Comparison of ENCODE assay signal across 9 cellular contexts in the genomic region with DNA sequence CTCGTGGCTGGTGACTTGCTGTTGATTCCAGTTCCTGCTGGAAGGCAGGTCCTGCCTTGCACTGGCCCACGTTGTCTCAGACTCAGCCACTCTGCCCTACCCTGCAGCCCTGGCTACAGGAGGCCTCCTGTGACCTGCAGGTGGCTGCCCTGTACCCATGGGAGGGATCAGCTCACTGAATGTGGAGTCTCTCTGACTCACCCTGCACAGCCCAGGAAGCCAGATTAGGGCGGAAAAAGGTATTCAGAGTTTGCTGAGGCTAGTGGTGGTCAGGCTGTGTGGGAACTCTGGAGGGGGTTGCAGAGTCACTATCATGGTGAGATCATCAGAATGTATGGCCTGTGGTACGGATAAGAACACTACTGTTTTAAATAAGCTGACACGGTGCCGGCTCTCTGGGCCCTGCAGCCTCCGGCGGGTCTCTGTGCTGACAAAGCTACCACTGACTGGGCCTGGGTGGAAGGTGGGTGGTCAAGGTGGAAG. TPM values are rescaled to one million over a fixed set of nuclear protein-coding genes. Genes with fewer than 3 reads are reported as not detected.
A peak's percentile ranks its signal among the peaks of the same experiment; 100 is the strongest.
DNase-seq lines count a peak whose midpoint lies in the region; ATAC-seq and TF ChIP-seq lines count a peak whose summit lies in the region.
"Had no signal": no experiment of that assay in that cellular context is flagged by ENCODE, and none has a peak within 500 bp of the region (broad histone marks: within the 10 kb centered on the region; RNA-seq: fewer than 3 reads in every experiment).

No MANE protein-coding gene starts in this region.

- H4K91ac ChIP-seq in IMR-90 (ENCODE audit: insufficient read depth, low read depth, low read length) = peak overlapping the region; percentile 34

- peak overlapping the region; percentile 44 for H3K23ac ChIP-seq in IMR-90 (ENCODE audit: low read depth, low read length)

- H3K4me3 Mint-ChIP-seq in activated naive CD4-positive, alpha-beta T cell treated with anti-CD3 and anti-CD28 coated beads, Interleukin-2, amount 10 ng/mL, durations not matched to agents 7 days and 5 days = no peak overlapping the region
- H3K4me3 Mint-ChIP-seq: memory B cell had no signal

- in situ Hi-C loops in Caki2 (cut with HindIII; ENCODE audit: low pct_unique_long_range_greater_than_20kb, low sequenced_read_pairs) = no loop called here
- in situ Hi-C loops in IMR-90 (cut with MboI; ENCODE audit: low sequenced_read_pairs) = no loop called here

- H3K79me1 ChIP-seq in IMR-90 (ENCODE audit: low read depth in 1 of 2, low read length in 2 of 2) = peaks cover 0 to 12% of the 10 kb centered on the region in 2 experiments; a peak in 2 of 4 replicates

- ATAC-seq in IMR-90 (ENCODE audit: low read depth) = peak; percentile 93
- no peak for ATAC-seq in HG02938 (IDR thresholded peaks at IDR 0.05; ENCODE audit: unreplicated experiment)
- ATAC-seq in psoas muscle = no peak
- no peak for ATAC-seq in GM21717 (IDR thresholded peaks at IDR 0.05; ENCODE audit: unreplicated experiment)

- BruUV-seq in IMR-90 (replicated peaks; lab: Mats Ljungman, UMichigan) = no TSS peak

- H3K56ac ChIP-seq in IMR-90 (ENCODE audit: extremely low read depth, insufficient read depth, low read length) = no peak overlapping the region

- peak overlapping the region; percentile 75 for H2AFZ ChIP-seq in IMR-90 (replicated peaks; ENCODE audit: low read length, poor library complexity)

- peak; percentile 43 for TF ChIP-seq RAD21 in IMR-90 (IDR thresholded peaks at IDR 0.05; ENCODE audit: low read length)

- 0 out of 2 replicates have a peak, but pooled peaks have one; percentile 28 for TF ChIP-seq POLR2A in IMR-90 (IDR thresholded peaks at IDR 0.05; ENCODE audit: low read depth, low read length)

- H2BK120ac ChIP-seq in IMR-90 (ENCODE audit: low read depth, low read length) = peak overlapping the region; percentile 83

- H2BK15ac ChIP-seq in IMR-90 (ENCODE audit: low read depth, low read length) = peak overlapping the region; percentile 9; the same call in 2 of the 3 replicates

- 17% methylated on average over 2 of the region's 8 CpGs; no CpG with 5 or more reads in 1 of the 2 experiments for WGBS in IMR-90 (ENCODE audit: extremely low coverage in 2 of 2, insufficient read length in 1 of 2), 2 experiments
- 86 to 94% (median 92%) methylated on average over 8 of the region's 8 CpGs for WGBS in psoas muscle, 3 donors

- no peaks in the 10 kb centered on the region for H3K9me3 ChIP-seq in IMR-90 (ENCODE audit: control insufficient read depth, insufficient read depth, low read length)
- H3K9me3 ChIP-seq in psoas muscle = no peaks in the 10 kb centered on the region

- no peak overlapping the region for H3K4me2 ChIP-seq in IMR-90 (ENCODE audit: low read depth, low read length)

- dilution Hi-C loops in IMR-90 (cut with HindIII; ENCODE audit: low sequenced_read_pairs, unreplicated experiment) = no loop called here

- POLR2A ChIA-PET in IMR-90 (lab: Charles Lee; ENCODE audit: unreplicated experiment) (interaction anchor here (0.6 kb wide), 3 partner anchors 10 to 34 kb away, joined by 4 to 11 read pairs (median 7); no protein-coding TSS in a partner anchor), GM10248 (lab: Yijun Ruan, JAX) (no interaction called here)

- H3K36me3 Mint-ChIP-seq in activated naive CD4-positive, alpha-beta T cell treated with anti-CD3 and anti-CD28 coated beads, Interleukin-2, amount 10 ng/mL, durations not matched to agents 7 days and 5 days = peaks cover 5% of the 10 kb centered on the region

- H3K27ac Mint-ChIP-seq in activated naive CD4-positive, alpha-beta T cell treated with anti-CD3 and anti-CD28 coated beads, Interleukin-2, amount 10 ng/mL, durations not matched to agents 7 days and 5 days = peak overlapping the region; percentile 47
- H3K27ac Mint-ChIP-seq: memory B cell had no signal

- no peak overlapping the region for H3K9ac ChIP-seq in IMR-90 (ENCODE audit: low read depth, low read length)

- peak overlapping the region; percentile 43 for H3K14ac ChIP-seq in IMR-90 (replicated peaks; ENCODE audit: low read depth, low read length)

- peak overlapping the region; percentile 10 to 50; a peak in 2 of 4 replicates for H4K8ac ChIP-seq in IMR-90 (ENCODE audit: low read depth in 2 of 2, low read length in 2 of 2)

- H3K4me1 ChIP-seq in IMR-90 (ENCODE audit: control insufficient read depth, insufficient read depth, low read length) = peaks cover 11% of the 10 kb centered on the region
- H3K4me1 ChIP-seq in psoas muscle = peaks cover 32% of the 10 kb centered on the region

- H2BK20ac ChIP-seq in IMR-90 (ENCODE audit: low read depth, low read length) = peak overlapping the region; percentile 49; the same call in 1 of the 2 replicates

- H3K27me3 ChIP-seq in IMR-90 (ENCODE audit: control insufficient read depth, insufficient read depth, low read length) (no peaks in the 10 kb centered on the region), psoas muscle (ENCODE audit: insufficient read depth in 3 of 3, low read length in 2 of 3) (no peaks in the 10 kb centered on the region)

- DNase-seq in Caki2 (ENCODE audit: low read depth) = peak; percentile 94
- peak; percentile 97 for DNase-seq in IMR-90
- DNase-seq in activated naive CD4-positive, alpha-beta T cell treated with anti-CD3 and anti-CD28 coated beads, Interleukin-2, amount 10 ng/mL, durations not matched to agents 7 days and 5 days = no peak
- DNase-seq in kidney glomerular epithelial cell (lab: John Stamatoyannopoulos, UW) = peak; percentile 86
- no peak for DNase-seq in psoas muscle
- no peak for DNase-seq in GM10248 (ENCODE audit: extremely low spot score)

- peak overlapping the region; percentile 79 for H2AK5ac ChIP-seq in IMR-90 (ENCODE audit: low read depth, low read length)

- H3K36me3 ChIP-seq in IMR-90 (ENCODE audit: control insufficient read depth, insufficient read depth, low read length) = peaks cover 15% of the 10 kb centered on the region
- H3K36me3 ChIP-seq in psoas muscle (ENCODE audit: insufficient read depth in 1 of 2, low read depth in 1 of 2) = peaks cover 3 to 43% of the 10 kb centered on the region in 2 donors

- H3K4ac ChIP-seq in IMR-90 (ENCODE audit: low read depth, low read length) = peak overlapping the region; percentile 77

- H4K20me1 ChIP-seq in IMR-90 (ENCODE audit: insufficient read depth, low read length) = no peaks in the 10 kb centered on the region

- no peak overlapping the region for H4K5ac ChIP-seq in IMR-90 (ENCODE audit: low read depth, low read length)

- no peak overlapping the region for H3K18ac ChIP-seq in IMR-90 (ENCODE audit: low read depth, low read length)

- intact Hi-C loops in IMR-90 (cut with micrococcal nuclease) (loop anchor here (2.0 kb wide), 1 partner anchor 26 kb away; the partner anchor contains the start of gene PYGB), psoas muscle (cut with DNase I) (no loop called here)

- H2BK5ac ChIP-seq in IMR-90 (ENCODE audit: low read depth, low read length, poor library complexity, severe bottlenecking) = peak overlapping the region; percentile 31

- CTCF ChIA-PET in IMR-90 (lab: Yijun Ruan, JAX) = interaction anchor here (0.6 to 1.3 kb wide), 2 partner anchors 24 to 45 kb away, joined by 3 to 6 read pairs; no protein-coding TSS in a partner anchor
- CTCF ChIA-PET in activated naive CD4-positive, alpha-beta T cell treated with anti-CD3 and anti-CD28 coated beads, Interleukin-2, amount 10 ng/mL, durations not matched to agents 7 days and 5 days (lab: Charles Lee) = no interaction called here
- CTCF ChIA-PET in GM10248 (lab: Yijun Ruan, JAX) = interaction anchor here (0.8 to 2.2 kb wide), 6 partner anchors 10 to 176 kb away, joined by 3 to 11 read pairs (median 4); partner anchors contain the start of gene PYGB

- no peak overlapping the region for H3K4me3 ChIP-seq in IMR-90 (ENCODE audit: insufficient read depth, low read depth, low read length)
- H3K4me3 ChIP-seq in psoas muscle = no peak overlapping the region

- TF ChIP-seq CTCF in IMR-90 (conservative IDR thresholded peaks at IDR 0.05; ENCODE audit: low read depth, low read length) = peak; percentile 35; the same call in 1 of the 2 replicates
- no peak for TF ChIP-seq CTCF in psoas muscle (IDR thresholded peaks at IDR 0.05)
- no peak for TF ChIP-seq CTCF in GM10248 (IDR thresholded peaks at IDR 0.05; ENCODE audit: control extremely low read depth, extremely low read depth, low read depth, missing control alignments)

- H3K27ac ChIP-seq in IMR-90 (ENCODE audit: insufficient read depth, low read length) (peak overlapping the region; percentile 11; the same call in 1 of the 2 replicates), psoas muscle (no peak overlapping the region)

- H3K9me3 Mint-ChIP-seq in activated naive CD4-positive, alpha-beta T cell treated with anti-CD3 and anti-CD28 coated beads, Interleukin-2, amount 10 ng/mL, durations not matched to agents 7 days and 5 days = no peaks in the 10 kb centered on the region
- H3K9me3 Mint-ChIP-seq: memory B cell had no signal

- no peaks in the 10 kb centered on the region for H3K27me3 Mint-ChIP-seq in activated naive CD4-positive, alpha-beta T cell treated with anti-CD3 and anti-CD28 coated beads, Interleukin-2, amount 10 ng/mL, durations not matched to agents 7 days and 5 days
- H3K27me3 Mint-ChIP-seq: memory B cell had no signal

- H2AK9ac ChIP-seq in IMR-90 (replicated peaks; ENCODE audit: low read depth, low read length, poor library complexity) = peak overlapping the region; percentile 75

- peaks cover 13% of the 10 kb centered on the region for H3K9me1 ChIP-seq in IMR-90 (ENCODE audit: insufficient read depth, low read length)

- no peaks in the 10 kb centered on the region for H3K4me1 Mint-ChIP-seq in activated naive CD4-positive, alpha-beta T cell treated with anti-CD3 and anti-CD28 coated beads, Interleukin-2, amount 10 ng/mL, durations not matched to agents 7 days and 5 days
- H3K4me1 Mint-ChIP-seq: memory B cell had no signal

TF ChIP-seq in IMR-90, 13 proteins besides CTCF, POLR2A, EP300 and RAD21 (continues in another document):
- TF ChIP-seq CEBPB (IDR thresholded peaks at IDR 0.05; ENCODE audit: low read depth, low read length) = no peak; the same call in 1 of the 2 replicates
- TF ChIP-seq RFX5 (IDR thresholded peaks at IDR 0.05; ENCODE audit: low read depth, low read length) = no peak

RNA-seq across cellular contexts. Expression of gene PYGB, which starts 24.7 kb away (rescaled TPM):
- 288 and 323 TPM in 2 replicates for total RNA-seq in Caki2 (2014; rRNA removed; shearing (Covaris generic); ENCODE audit: low replicate concordance)
- 72.4 and 81.4 TPM in 2 replicates for total RNA-seq in IMR-90 (2012; rRNA removed)
- polyA plus RNA-seq in IMR-90 (2012; rRNA removed) = 83.1 TPM in 2 replicates
- 62.2 and 67.4 TPM in 2 replicates for polyA plus RNA-seq in IMR-90 (2012; cell fraction: cytosol; rRNA removed)
- polyA plus RNA-seq in IMR-90 (2012; cell fraction: nucleus; rRNA removed; ENCODE audit: low replicate concordance) = 106 and 206 TPM in 2 replicates
- total RNA-seq in psoas muscle = 10 to 100 TPM in 2 of 4 donors, 1 to 10 TPM in 2; 7.8 to 22.3 (median 10.6) TPM
- polyA plus RNA-seq in psoas muscle = 1 to 10 TPM; 4.9 to 9.5 (median 8.6) TPM

RNA-seq across cellular contexts. Expression of gene ENTPD6, which starts 27.7 kb away (rescaled TPM):
- total RNA-seq in Caki2 (2014; rRNA removed; shearing (Covaris generic); ENCODE audit: low replicate concordance) = 88.4 and 122 TPM in 2 replicates
- total RNA-seq in IMR-90 (2012; rRNA removed) (53.6 and 61.1 TPM in 2 replicates), psoas muscle (10 to 100 TPM; 28.7 to 42.1 (median 34.6) TPM)
- polyA plus RNA-seq in IMR-90 (2012; rRNA removed) (98.4 and 98.6 TPM in 2 replicates), psoas muscle (10 to 100 TPM; 38.9 to 65.3 (median 50.5) TPM)
- polyA plus RNA-seq in IMR-90 (2012; cell fraction: cytosol; rRNA removed) = 79.7 and 106 TPM in 2 replicates
- polyA plus RNA-seq in IMR-90 (2012; cell fraction: nucleus; rRNA removed; ENCODE audit: low replicate concordance) = 204 and 302 TPM in 2 replicates

Comparison
In these comparisons a context has a peak if more than half of its experiments do, and no peak if none do; other contexts are left out.
1. DNase-seq: peak in Caki2 (single experiment), IMR-90 (single experiment) and kidney glomerular epithelial cell (single experiment); none in activated naive CD4-positive, alpha-beta T cell treated with anti-CD3 and anti-CD28 coated beads, Interleukin-2, amount 10 ng/mL, durations not matched to agents 7 days and 5 days (single experiment), psoas muscle (0 of 2) and GM10248 (single experiment).